Comparison of ENCODE assay signal across 1 cellular context in genomic region chr1:6026095-6026809, GRCh38.
TF ChIP-seq lines count a peak whose summit lies in the region.

No MANE protein-coding gene starts in this region.

TF ChIP-seq in HepG2, 621 proteins besides CTCF, POLR2A, EP300 and RAD21 (continued from another document and continues in another):
- TF ChIP-seq ZNF790 (CRISPR knock-in tag; IDR thresholded peaks at IDR 0.05; ENCODE audit: borderline replicate concordance) (peak; percentile 48; the same call in 1 of the 2 replicates), ZNF7 (CRISPR knock-in tag; IDR thresholded peaks at IDR 0.05) (no peak), SMAD1 (CRISPR knock-in tag; IDR thresholded peaks at IDR 0.05; ENCODE audit: borderline replicate concordance, low read depth) (no peak), RARG (CRISPR knock-in tag; IDR thresholded peaks at IDR 0.05; ENCODE audit: low read depth) (no peak), ZMAT3 (CRISPR knock-in tag; conservative IDR thresholded peaks at IDR 0.05) (0 out of 2 replicates have a peak, but pooled peaks have one; percentile 57), ZBTB4 (CRISPR knock-in tag; IDR thresholded peaks at IDR 0.05; ENCODE audit: borderline replicate concordance) (no peak), FLYWCH1 (CRISPR knock-in tag; IDR thresholded peaks at IDR 0.05) (no peak), ZKSCAN8 (CRISPR knock-in tag; IDR thresholded peaks at IDR 0.05; ENCODE audit: borderline replicate concordance) (no peak), FOXO4 (CRISPR knock-in tag; conservative IDR thresholded peaks at IDR 0.05) (no peak), ZMAT5 (CRISPR knock-in tag; IDR thresholded peaks at IDR 0.05; ENCODE audit: borderline replicate concordance, low read depth) (0 out of 2 replicates have a peak, but pooled peaks have one; percentile 37), LBX2 (CRISPR knock-in tag; IDR thresholded peaks at IDR 0.05; ENCODE audit: borderline replicate concordance) (peak; percentile 33; the same call in 1 of the 2 replicates), STAG1 (CRISPR knock-in tag; IDR thresholded peaks at IDR 0.05) (no peak), MTF2 (CRISPR knock-in tag; IDR thresholded peaks at IDR 0.05; ENCODE audit: borderline replicate concordance) (no peak), ZNF883 (CRISPR knock-in tag; IDR thresholded peaks at IDR 0.05; ENCODE audit: not compliant biosample characterization) (no peak), ZNF280D (CRISPR knock-in tag; IDR thresholded peaks at IDR 0.05) (peak; percentile 73; the same call in 1 of the 2 replicates), ELF4 (CRISPR knock-in tag; IDR thresholded peaks at IDR 0.05; ENCODE audit: borderline replicate concordance) (no peak), SP140L (CRISPR knock-in tag; IDR thresholded peaks at IDR 0.05; ENCODE audit: borderline replicate concordance) (no peak), ZBTB20 (CRISPR knock-in tag; IDR thresholded peaks at IDR 0.05; ENCODE audit: borderline replicate concordance, low read depth) (0 out of 2 replicates have a peak, but pooled peaks have one; percentile 55), ZNF225 (CRISPR knock-in tag; IDR thresholded peaks at IDR 0.05) (no peak), ZFP36L2 (CRISPR knock-in tag; IDR thresholded peaks at IDR 0.05) (no peak), FOSL2 (CRISPR knock-in tag; IDR thresholded peaks at IDR 0.05) (peak; percentile 46), ZFP37 (CRISPR knock-in tag; IDR thresholded peaks at IDR 0.05; ENCODE audit: borderline replicate concordance) (peak; percentile 77; the same call in 1 of the 2 replicates), ELF3 (CRISPR knock-in tag; IDR thresholded peaks at IDR 0.05) (peak; percentile 80), KLF9 (CRISPR knock-in tag; IDR thresholded peaks at IDR 0.05; ENCODE audit: low read depth) (no peak), DR1 (CRISPR knock-in tag; IDR thresholded peaks at IDR 0.05) (0 out of 2 replicates have a peak, but pooled peaks have one; percentile 39), POLR2AphosphoS2 (IDR thresholded peaks at IDR 0.05; ENCODE audit: low read depth, low read length) (no peak), ZNF280B (CRISPR knock-in tag; IDR thresholded peaks at IDR 0.05; ENCODE audit: borderline replicate concordance) (no peak; the same call in 1 of the 2 replicates), ZNF530 (CRISPR knock-in tag; IDR thresholded peaks at IDR 0.05; ENCODE audit: low read depth) (no peak), ZSCAN31 (CRISPR knock-in tag; IDR thresholded peaks at IDR 0.05; ENCODE audit: low read depth) (no peak), ZNF800 (CRISPR knock-in tag; IDR thresholded peaks at IDR 0.05) (peak; percentile 84), BCL3 (CRISPR knock-in tag; IDR thresholded peaks at IDR 0.05) (no peak), TSC22D2 (CRISPR knock-in tag; IDR thresholded peaks at IDR 0.05; ENCODE audit: borderline replicate concordance) (no peak), KDM5B (CRISPR knock-in tag; IDR thresholded peaks at IDR 0.05; ENCODE audit: borderline replicate concordance) (peak; percentile 58; the same call in 1 of the 2 replicates), TEF (CRISPR knock-in tag; IDR thresholded peaks at IDR 0.05) (no peak), ZBTB10 (CRISPR knock-in tag; IDR thresholded peaks at IDR 0.05; ENCODE audit: borderline replicate concordance) (0 out of 2 replicates have a peak, but pooled peaks have one; percentile 73), ZNF367 (CRISPR knock-in tag; IDR thresholded peaks at IDR 0.05; ENCODE audit: borderline replicate concordance) (0 out of 2 replicates have a peak, but pooled peaks have one; percentile 42), NKX3-1 (CRISPR knock-in tag; IDR thresholded peaks at IDR 0.05) (peak; percentile 63; the same call in 1 of the 2 replicates), HNF1B (CRISPR knock-in tag; IDR thresholded peaks at IDR 0.05) (peak; percentile 86), MLX (CRISPR knock-in tag; IDR thresholded peaks at IDR 0.05) (peak; percentile 92), RFX1 (IDR thresholded peaks at IDR 0.05) (no peak), MBNL3 (CRISPR knock-in tag; conservative IDR thresholded peaks at IDR 0.05) (no peak)
